ENCODE assay signal across 11 cellular contexts in genomic region chr7:107332488-107333269, GRCh38.
DNase-seq lines count a peak whose midpoint lies in the region; ATAC-seq, FAIRE-seq and TF ChIP-seq lines count a peak whose summit lies in the region.
"Had no signal": no experiment of that assay in that cellular context is flagged by ENCODE, and none has a peak within 500 bp of the region (broad histone marks: within the 10 kb centered on the region; RNA-seq: fewer than 3 reads in every experiment).

No MANE protein-coding gene starts in this region.

- H3K4me1 ChIP-seq in OCI-LY7 (ENCODE audit: insufficient read depth, low read length, poor library complexity, severe bottlenecking) = peaks cover 22% of the 10 kb centered on the region
- H3K4me1 ChIP-seq in trophoblast cell (ENCODE audit: control insufficient read depth in 1 of 2, insufficient read depth in 2 of 2, low read length in 2 of 2) = no peaks in the 10 kb centered on the region

- H3K36me3 ChIP-seq in OCI-LY7 (ENCODE audit: insufficient read depth, low read length) (no peaks in the 10 kb centered on the region), trophoblast cell (ENCODE audit: control insufficient read depth in 1 of 2, insufficient read depth in 2 of 2, low read length in 2 of 2) (no peaks in the 10 kb centered on the region), H7 (replicated peaks; ENCODE audit: control insufficient read depth, insufficient read depth, low read length) (no peaks in the 10 kb centered on the region)

- peak overlapping the region; percentile 38 for H3K27ac ChIP-seq in OCI-LY7 (ENCODE audit: low read depth, low read length, poor library complexity, severe bottlenecking)
- no peak overlapping the region for H3K27ac ChIP-seq in trophoblast cell (ENCODE audit: low read depth, low read length)

- no peak overlapping the region for H2BK120ac ChIP-seq in trophoblast cell (ENCODE audit: insufficient read depth, low read length, poor library complexity)

- no peak for FAIRE-seq in D721Med (lab: Jason Lieb, UNC)

- H3K4me1 Mint-ChIP-seq in activated CD4-positive, alpha-beta T cell treated with anti-CD3 and anti-CD28 coated beads, Interleukin-2, amount 10 ng/mL, durations not matched to agents 24 days and 14 days = peaks cover 6% of the 10 kb centered on the region

- H3K9me3 ChIP-seq in OCI-LY7 (ENCODE audit: low read length) = peaks cover 6% of the 10 kb centered on the region; the same call in 1 of the 2 replicates
- no peaks in the 10 kb centered on the region for H3K9me3 ChIP-seq in trophoblast cell (ENCODE audit: insufficient read depth, low read depth, low read length)

- H3K4ac ChIP-seq in trophoblast cell (ENCODE audit: low read depth, low read length) = no peak overlapping the region

- H3K4me2 ChIP-seq in OCI-LY7 (ENCODE audit: low read length) (peak overlapping the region; percentile 64), trophoblast cell (ENCODE audit: low read length) (no peak overlapping the region)

- H3K9me3 Mint-ChIP-seq in activated CD4-positive, alpha-beta T cell treated with anti-CD3 and anti-CD28 coated beads, Interleukin-2, amount 10 ng/mL, durations not matched to agents 24 days and 14 days = peaks cover 9% of the 10 kb centered on the region

- H3K18ac ChIP-seq in trophoblast cell (ENCODE audit: low read length) = no peak overlapping the region

- no TSS peak for BruUV-seq in OCI-LY7 (replicated peaks; lab: Mats Ljungman, UMichigan)

- no peak overlapping the region for H3K14ac ChIP-seq in trophoblast cell (ENCODE audit: low read length)

- H3K4me3 Mint-ChIP-seq in activated CD4-positive, alpha-beta T cell treated with anti-CD3 and anti-CD28 coated beads, Interleukin-2, amount 10 ng/mL, durations not matched to agents 24 days and 14 days = peak overlapping the region; percentile 26

- TF ChIP-seq CTCF in OCI-LY7 (conservative IDR thresholded peaks at IDR 0.05; ENCODE audit: low read length) (no peak), D721Med (IDR thresholded peaks at IDR 0.05; ENCODE audit: insufficient read depth, missing control alignments) (no peak)

- no peak overlapping the region for H2AK5ac ChIP-seq in trophoblast cell (ENCODE audit: low read length)

- peak; percentile 77 for ATAC-seq in HG02678 (IDR thresholded peaks at IDR 0.05; ENCODE audit: unreplicated experiment)

- no peaks in the 10 kb centered on the region for H3K27me3 ChIP-seq in trophoblast cell (ENCODE audit: insufficient read depth, low read length)
- H3K27me3 ChIP-seq in H7 (ENCODE audit: control insufficient read depth, insufficient read depth, low read length) = no peaks in the 10 kb centered on the region

- no peak overlapping the region for H3K23ac ChIP-seq in trophoblast cell (ENCODE audit: low read length)

- H2AFZ ChIP-seq in OCI-LY7 (ENCODE audit: low read length) (peak overlapping the region; percentile 70; the same call in 1 of the 2 replicates), trophoblast cell (ENCODE audit: insufficient read depth, low read length, poor library complexity) (no peak overlapping the region)

- H4K91ac ChIP-seq in trophoblast cell (ENCODE audit: low read depth, low read length) = no peak overlapping the region

- no peaks in the 10 kb centered on the region for H3K9me2 ChIP-seq in OCI-LY7 (ENCODE audit: insufficient read depth, low read length)

- no peak overlapping the region for H4K8ac ChIP-seq in trophoblast cell (ENCODE audit: low read depth, low read length)

- POLR2A ChIA-PET in OCI-LY7 (lab: Charles Lee) = interaction anchor here (0.6 to 1.5 kb wide), 9 partner anchors 10 to 812 kb away, joined by 3 to 4 read pairs (median 3); partner anchors contain the start of genes COG5 and DUS4L

- intact Hi-C loops in activated CD4-positive, alpha-beta T cell treated with anti-CD3 and anti-CD28 coated beads, Interleukin-2, amount 10 ng/mL, durations not matched to agents 24 days and 14 days (cut with micrococcal nuclease) = no loop called here
- intact Hi-C loops in OCI-LY7 (cut with micrococcal nuclease; ENCODE audit: unreplicated experiment) = no loop called here

- H4K12ac ChIP-seq in trophoblast cell (ENCODE audit: low read depth, low read length) = no peak overlapping the region

- CTCF ChIA-PET in OCI-LY7 (lab: Charles Lee; ENCODE audit: unreplicated experiment) = interaction anchor here (0.5 kb wide), 1 partner anchor 521 kb away, joined by 3 read pairs; no protein-coding TSS in a partner anchor

- no peaks in the 10 kb centered on the region for H3K27me3 Mint-ChIP-seq in activated CD4-positive, alpha-beta T cell treated with anti-CD3 and anti-CD28 coated beads, Interleukin-2, amount 10 ng/mL, durations not matched to agents 24 days and 14 days

- no peak overlapping the region for H2BK5ac ChIP-seq in trophoblast cell (ENCODE audit: low read depth, low read length, poor library complexity)

- no peaks in the 10 kb centered on the region for H3K36me3 Mint-ChIP-seq in activated CD4-positive, alpha-beta T cell treated with anti-CD3 and anti-CD28 coated beads, Interleukin-2, amount 10 ng/mL, durations not matched to agents 24 days and 14 days (ENCODE audit: low read depth)

- no peak for DNase-seq in activated CD4-positive, alpha-beta T cell treated with anti-CD3 and anti-CD28 coated beads, Interleukin-2, amount 10 ng/mL, durations not matched to agents 24 days and 14 days
- no peak for DNase-seq in activated CD4-positive, alpha-beta T cell treated with anti-CD3 and anti-CD28 coated beads, Interleukin-2, amount 50 U/mL, for 4 hours
- DNase-seq in OCI-LY7 (ENCODE audit: low spot score) (peak; percentile 77), trophoblast cell (no peak), NCI-H1048 (lab: John Stamatoyannopoulos, UW) (no peak), D721Med (ENCODE audit: insufficient read length, low spot score) (no peak), H7 (no peak)
- DNase-seq: ACHN, IMR-90, mammary epithelial cell had no signal

- H3K79me1 ChIP-seq in trophoblast cell (ENCODE audit: low read length) = no peaks in the 10 kb centered on the region

- H3K79me2 ChIP-seq in OCI-LY7 (ENCODE audit: insufficient read depth, low read depth, low read length) = no peaks in the 10 kb centered on the region
- H3K79me2 ChIP-seq in trophoblast cell (ENCODE audit: control insufficient read depth, insufficient read depth, low read length, poor library complexity) = no peaks in the 10 kb centered on the region

- no peak overlapping the region for H2BK12ac ChIP-seq in trophoblast cell (ENCODE audit: low read length)

- no peak overlapping the region for H3K27ac Mint-ChIP-seq in activated CD4-positive, alpha-beta T cell treated with anti-CD3 and anti-CD28 coated beads, Interleukin-2, amount 10 ng/mL, durations not matched to agents 24 days and 14 days

- no CpG with 5 or more reads among the region's 4 CpGs for WGBS in trophoblast cell (ENCODE audit: extremely low coverage, insufficient coverage, insufficient read length)

- H4K20me1 ChIP-seq in OCI-LY7 (ENCODE audit: insufficient read depth, low read length) = no peaks in the 10 kb centered on the region

- H3K9ac ChIP-seq in trophoblast cell (ENCODE audit: low read length) = peak overlapping the region; percentile 46

- H3K4me3 ChIP-seq in OCI-LY7 (ENCODE audit: low read depth, low read length, poor library complexity, severe bottlenecking) = peak overlapping the region; percentile 37
- H3K4me3 ChIP-seq in trophoblast cell (ENCODE audit: low read depth, low read length) = no peak overlapping the region
- H3K4me3 ChIP-seq in H7 (ENCODE audit: insufficient read depth, low read depth, low read length) = no peak overlapping the region
